ENCODE assay signal across 8 cellular contexts in genomic region chr1:196558424-196558823, GRCh38. TPM values are rescaled to one million over a fixed set of nuclear protein-coding genes. Genes with fewer than 3 reads are reported as not detected.
A peak's percentile ranks its signal among the peaks of the same experiment; 100 is the strongest.
DNase-seq lines count a peak whose midpoint lies in the region; ATAC-seq and TF ChIP-seq lines count a peak whose summit lies in the region.

No MANE protein-coding gene starts in this region.

- ATAC-seq in GM18909 (IDR thresholded peaks at IDR 0.05; ENCODE audit: poor library complexity, unreplicated experiment) (peak; percentile 70), sciatic nerve (peak; percentile 95)

- H3K36me3 ChIP-seq in adrenal gland (replicated peaks in 1 of 2) = no peaks in the 10 kb centered on the region

- 27 to 29% (median 28%) methylated on average over 2 of the region's 2 CpGs for WGBS in adrenal gland, 4 donors

- peaks cover 0 to 4% of the 10 kb centered on the region in 2 donors for H3K4me1 ChIP-seq in adrenal gland (replicated peaks in 1 of 2)

- H3K27me3 ChIP-seq in adrenal gland = no peaks in the 10 kb centered on the region

- no peak for TF ChIP-seq POLR2A in adrenal gland (IDR thresholded peaks at IDR 0.05)

- peaks cover 0 to 10% (median 0%) of the 10 kb centered on the region in 3 donors for H3K9me3 ChIP-seq in adrenal gland (replicated peaks in 1 of 3)

- TF ChIP-seq CTCF in epithelial cell of esophagus (IDR thresholded peaks at IDR 0.05; ENCODE audit: insufficient read depth, low read depth, low read length, missing control alignments) (no peak), adrenal gland (IDR thresholded peaks at IDR 0.05) (no peak)

- intact Hi-C loops in sciatic nerve (cut with DNase I) (no loop called here), adrenal gland (cut with DNase I) (no loop called here)

- DNase-seq in NCI-H2029 (lab: John Stamatoyannopoulos, UW) (peak; percentile 29), epithelial cell of esophagus (ENCODE audit: low read depth) (peak; percentile 57), sciatic nerve (ENCODE audit: low spot score) (no peak), NCI-H187 (lab: John Stamatoyannopoulos, UW) (no peak), SHP77 treated with DMSO at 0.1 percent for 48 hours (lab: John Stamatoyannopoulos, UW) (no peak), adrenal gland (no peak)
- no peak for DNase-seq in stimulated activated CD4-positive, alpha-beta T cell treated with anti-CD3 and anti-CD28 coated beads, Interleukin-2, amount 100 ng/mL, for 48 hours

- peak overlapping the region in 1 of 5 donors; percentile 21 for H3K27ac ChIP-seq in adrenal gland

- peak overlapping the region; percentile 21 for H3K4me3 ChIP-seq in epithelial cell of esophagus (ENCODE audit: low read length)
- peak overlapping the region in 1 of 4 donors; percentile 33 for H3K4me3 ChIP-seq in adrenal gland

RNA-seq across cellular contexts. Expression of gene KCNT2, which starts 49.8 kb away (rescaled TPM):
- total RNA-seq in sciatic nerve (10.6 TPM), adrenal gland (1 to 10 TPM; 1.1 to 4.0 (median 1.3) TPM)
- 1 to 10 TPM in 1 of 3 donors, under 1 TPM in 2; 0.54 to 1.1 (median 0.97) TPM for polyA plus RNA-seq in adrenal gland

Comparison
In these comparisons a context has a peak if more than half of its experiments do, and no peak if none do; other contexts are left out.
1. DNase-seq: peak in NCI-H2029 (single experiment) and epithelial cell of esophagus (single experiment); none in sciatic nerve (single experiment), NCI-H187 (0 of 2), SHP77 treated with DMSO at 0.1 percent for 48 hours (single experiment), stimulated activated CD4-positive, alpha-beta T cell treated with anti-CD3 and anti-CD28 coated beads, Interleukin-2, amount 100 ng/mL, for 48 hours (0 of 2) and adrenal gland (0 of 7).